1 cellular context compared by ENCODE assay signal in genomic region chr13:102798653-102799543, GRCh38.
TF ChIP-seq lines count a peak whose summit lies in the region.

A gene with protein sequence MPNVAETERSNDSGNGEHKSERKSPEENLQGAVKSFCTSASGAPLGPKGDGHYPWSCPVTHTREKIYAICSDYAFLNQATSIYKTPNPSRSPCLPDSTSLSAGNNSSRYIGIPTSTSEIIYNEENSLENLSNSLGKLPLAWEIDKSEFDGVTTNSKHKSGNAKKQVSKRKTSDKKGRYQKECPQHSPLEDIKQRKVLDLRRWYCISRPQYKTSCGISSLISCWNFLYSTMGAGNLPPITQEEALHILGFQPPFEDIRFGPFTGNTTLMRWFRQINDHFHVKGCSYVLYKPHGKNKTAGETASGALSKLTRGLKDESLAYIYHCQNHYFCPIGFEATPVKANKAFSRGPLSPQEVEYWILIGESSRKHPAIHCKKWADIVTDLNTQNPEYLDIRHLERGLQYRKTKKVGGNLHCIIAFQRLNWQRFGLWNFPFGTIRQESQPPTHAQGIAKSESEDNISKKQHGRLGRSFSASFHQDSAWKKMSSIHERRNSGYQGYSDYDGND (plus strand): TSS chr13:102799119. CDS start chr13:102807268, 8,149 bp downstream.
Gene POGLUT2 (minus strand): TSS chr13:102798976. CDS start chr13:102798670, 306 bp downstream.

TF ChIP-seq in HEK293, 187 proteins besides CTCF, POLR2A, EP300 and RAD21 (continued from another document and continues in another):
- TF ChIP-seq ZSCAN30 (tag by site-specific recombination; IDR thresholded peaks at IDR 0.05) (peak; percentile 61; the same call in 1 of the 2 replicates), ZNF19 (tag by site-specific recombination; IDR thresholded peaks at IDR 0.05; ENCODE audit: low read depth) (no peak), OVOL3 (tag by site-specific recombination; IDR thresholded peaks at IDR 0.05) (no peak), ZNF24 (tag by site-specific recombination; IDR thresholded peaks at IDR 0.05) (0 out of 2 replicates have a peak, but pooled peaks have one; percentile 27), ZNF391 (tag by site-specific recombination; IDR thresholded peaks at IDR 0.05; ENCODE audit: borderline replicate concordance, low read depth) (no peak), ZNF146 (tag by site-specific recombination; IDR thresholded peaks at IDR 0.05) (no peak), ZFHX2 (tag by site-specific recombination; conservative IDR thresholded peaks at IDR 0.05) (no peak), ZNF112 (tag by site-specific recombination; IDR thresholded peaks at IDR 0.05) (no peak), ZNF654 (tag by site-specific recombination; IDR thresholded peaks at IDR 0.05; ENCODE audit: low read depth) (no peak), ZFP3 (tag by site-specific recombination; IDR thresholded peaks at IDR 0.05; ENCODE audit: low read depth) (no peak), ZNF791 (tag by site-specific recombination; IDR thresholded peaks at IDR 0.05) (no peak), ZBTB20 (tag by site-specific recombination; IDR thresholded peaks at IDR 0.05) (peak; percentile 88; the same call in 1 of the 2 replicates), ZNF660 (tag by site-specific recombination; IDR thresholded peaks at IDR 0.05) (peak; percentile 58), ZNF423 (tag by site-specific recombination; IDR thresholded peaks at IDR 0.05) (no peak), ZNF394 (tag by site-specific recombination; IDR thresholded peaks at IDR 0.05; ENCODE audit: borderline replicate concordance) (peak; percentile 84), ZNF18 (tag by site-specific recombination; IDR thresholded peaks at IDR 0.05) (no peak), ZNF23 (tag by site-specific recombination; IDR thresholded peaks at IDR 0.05; ENCODE audit: borderline replicate concordance) (no peak), TRIM28 (IDR thresholded peaks at IDR 0.05; ENCODE audit: borderline replicate concordance, low read length) (no peak), MZF1 (tag by site-specific recombination; IDR thresholded peaks at IDR 0.05; ENCODE audit: borderline replicate concordance) (no peak), ZSCAN5A (tag by site-specific recombination; IDR thresholded peaks at IDR 0.05) (no peak), SP2 (tag by site-specific recombination; IDR thresholded peaks at IDR 0.05) (peak; percentile 78), ZNF280C (tag by site-specific recombination; IDR thresholded peaks at IDR 0.05) (no peak), ZNF398 (tag by site-specific recombination; IDR thresholded peaks at IDR 0.05) (no peak), ZNF692 (tag by site-specific recombination; IDR thresholded peaks at IDR 0.05) (no peak), ZNF239 (tag by site-specific recombination; IDR thresholded peaks at IDR 0.05) (no peak), ZNF747 (tag by site-specific recombination; IDR thresholded peaks at IDR 0.05) (no peak), INSM2 (tag by site-specific recombination; IDR thresholded peaks at IDR 0.05) (no peak), ZNF664 (tag by site-specific recombination; IDR thresholded peaks at IDR 0.05) (no peak), ZNF302 (tag by site-specific recombination; IDR thresholded peaks at IDR 0.05; ENCODE audit: low read depth) (no peak), ZFP37 (tag by site-specific recombination; IDR thresholded peaks at IDR 0.05) (0 out of 2 replicates have a peak, but pooled peaks have one; percentile 66), ZNF311 (tag by site-specific recombination; IDR thresholded peaks at IDR 0.05; ENCODE audit: borderline replicate concordance) (no peak), ZNF830 (tag by site-specific recombination; IDR thresholded peaks at IDR 0.05; ENCODE audit: low read depth) (no peak), ZNF623 (tag by site-specific recombination; IDR thresholded peaks at IDR 0.05) (no peak), ZNF600 (tag by site-specific recombination; IDR thresholded peaks at IDR 0.05) (peak; percentile 77), ZNF561 (tag by site-specific recombination; IDR thresholded peaks at IDR 0.05; ENCODE audit: borderline replicate concordance) (0 out of 2 replicates have a peak, but pooled peaks have one; percentile 26), ZSCAN23 (tag by site-specific recombination; IDR thresholded peaks at IDR 0.05) (no peak), ZNF571 (tag by site-specific recombination; IDR thresholded peaks at IDR 0.05) (no peak), PBX3 (CRISPR knock-in tag; IDR thresholded peaks at IDR 0.05) (no peak), HOXC10 (CRISPR knock-in tag; IDR thresholded peaks at IDR 0.05) (no peak), ZNF266 (tag by site-specific recombination; IDR thresholded peaks at IDR 0.05; ENCODE audit: low read depth) (no peak), ZBTB6 (tag by site-specific recombination; IDR thresholded peaks at IDR 0.05) (0 out of 2 replicates have a peak, but pooled peaks have one; percentile 15), ZNF658 (tag by site-specific recombination; IDR thresholded peaks at IDR 0.05) (no peak), ZNF626 (tag by site-specific recombination; IDR thresholded peaks at IDR 0.05) (no peak), ZNF211 (tag by site-specific recombination; IDR thresholded peaks at IDR 0.05; ENCODE audit: low read depth) (no peak), ZNF560 (tag by site-specific recombination; IDR thresholded peaks at IDR 0.05; ENCODE audit: borderline replicate concordance) (no peak)
- TF ChIP-seq, protein P1, sequence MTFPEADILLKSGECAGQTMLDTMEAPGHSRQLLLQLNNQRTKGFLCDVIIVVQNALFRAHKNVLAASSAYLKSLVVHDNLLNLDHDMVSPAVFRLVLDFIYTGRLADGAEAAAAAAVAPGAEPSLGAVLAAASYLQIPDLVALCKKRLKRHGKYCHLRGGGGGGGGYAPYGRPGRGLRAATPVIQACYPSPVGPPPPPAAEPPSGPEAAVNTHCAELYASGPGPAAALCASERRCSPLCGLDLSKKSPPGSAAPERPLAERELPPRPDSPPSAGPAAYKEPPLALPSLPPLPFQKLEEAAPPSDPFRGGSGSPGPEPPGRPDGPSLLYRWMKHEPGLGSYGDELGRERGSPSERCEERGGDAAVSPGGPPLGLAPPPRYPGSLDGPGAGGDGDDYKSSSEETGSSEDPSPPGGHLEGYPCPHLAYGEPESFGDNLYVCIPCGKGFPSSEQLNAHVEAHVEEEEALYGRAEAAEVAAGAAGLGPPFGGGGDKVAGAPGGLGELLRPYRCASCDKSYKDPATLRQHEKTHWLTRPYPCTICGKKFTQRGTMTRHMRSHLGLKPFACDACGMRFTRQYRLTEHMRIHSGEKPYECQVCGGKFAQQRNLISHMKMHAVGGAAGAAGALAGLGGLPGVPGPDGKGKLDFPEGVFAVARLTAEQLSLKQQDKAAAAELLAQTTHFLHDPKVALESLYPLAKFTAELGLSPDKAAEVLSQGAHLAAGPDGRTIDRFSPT (tag by site-specific recombination; IDR thresholded peaks at IDR 0.05): peak; percentile 66; the same call in 1 of the 2 replicates
- TF ChIP-seq, protein P2, sequence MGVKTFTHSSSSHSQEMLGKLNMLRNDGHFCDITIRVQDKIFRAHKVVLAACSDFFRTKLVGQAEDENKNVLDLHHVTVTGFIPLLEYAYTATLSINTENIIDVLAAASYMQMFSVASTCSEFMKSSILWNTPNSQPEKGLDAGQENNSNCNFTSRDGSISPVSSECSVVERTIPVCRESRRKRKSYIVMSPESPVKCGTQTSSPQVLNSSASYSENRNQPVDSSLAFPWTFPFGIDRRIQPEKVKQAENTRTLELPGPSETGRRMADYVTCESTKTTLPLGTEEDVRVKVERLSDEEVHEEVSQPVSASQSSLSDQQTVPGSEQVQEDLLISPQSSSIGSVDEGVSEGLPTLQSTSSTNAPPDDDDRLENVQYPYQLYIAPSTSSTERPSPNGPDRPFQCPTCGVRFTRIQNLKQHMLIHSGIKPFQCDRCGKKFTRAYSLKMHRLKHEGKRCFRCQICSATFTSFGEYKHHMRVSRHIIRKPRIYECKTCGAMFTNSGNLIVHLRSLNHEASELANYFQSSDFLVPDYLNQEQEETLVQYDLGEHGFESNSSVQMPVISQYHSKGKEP (tag by site-specific recombination; IDR thresholded peaks at IDR 0.05): no peak
